23 cellular contexts compared by ENCODE assay signal in genomic region chr2:144275340-144275739, GRCh38.
"Had no signal": no experiment of that assay in that cellular context is flagged by ENCODE, and none has a peak within 500 bp of the region (broad histone marks: within the 10 kb centered on the region; RNA-seq: fewer than 3 reads in every experiment).

No MANE protein-coding gene starts in this region.

- H3K4me2 ChIP-seq: KMS-11 had no signal

- H3K36me3 ChIP-seq: SJSA1 had no signal

- H3K27me3 ChIP-seq: SJSA1 had no signal

- DNase-seq: Kasumi-1, MM.1S, NCI-H1092 treated with DMSO at 0.1 percent for 48 hours, NCI-H1436, NCI-H187, NCI-H2029, NCI-H2081 treated with DMSO at 0.1 percent for 48 hours, NCI-H2171, NCI-H226, NCI-H446, NCI-H510A, NCI-H524 treated with DMSO at 0.1 percent for 48 hours, NCI-H69, NCI-H774, PC-3, SIG-M5 had no signal

- H3K27ac ChIP-seq: HL-60, KMS-11, RWPE1, SJSA1, SK-N-MC had no signal

- ATAC-seq: K562, Panc1, PC-3 had no signal

- H3K4me1 ChIP-seq: SJSA1 had no signal

- H3K4me3 ChIP-seq: K562, SJSA1, SK-N-MC had no signal

- H3K9ac ChIP-seq: KMS-11 had no signal

- H3K9me3 ChIP-seq: SJSA1 had no signal
